ENCODE assay signal across 20 cellular contexts in genomic region chr6:7846971-7847818, GRCh38.
DNase-seq lines count a peak whose midpoint lies in the region; ATAC-seq, FAIRE-seq and TF ChIP-seq lines count a peak whose summit lies in the region.
"Had no signal": no experiment of that assay in that cellular context is flagged by ENCODE, and none has a peak within 500 bp of the region (broad histone marks: within the 10 kb centered on the region; RNA-seq: fewer than 3 reads in every experiment).

No MANE protein-coding gene starts in this region.

- H3K4me1 Mint-ChIP-seq in chondrocyte (ENCODE audit: low read depth) (peaks cover 17% of the 10 kb centered on the region), CD14-positive monocyte (no peaks in the 10 kb centered on the region)
- H3K4me1 Mint-ChIP-seq in activated naive CD4-positive, alpha-beta T cell treated with anti-CD3 and anti-CD28 coated beads for 36 hours (ENCODE audit: low read depth) = no peaks in the 10 kb centered on the region
- H3K4me1 Mint-ChIP-seq: activated CD8-positive, alpha-beta memory T cell treated with anti-CD3 and anti-CD28 coated beads, Interleukin-2, amount 10 ng/mL, durations not matched to agents 7 days and 5 days; activated naive CD8-positive, alpha-beta T cell treated with anti-CD3 and anti-CD28 coated beads for 36 hours; mesothelial cell of epicardium; stimulated activated effector memory CD8-positive, alpha-beta T cell treated with anti-CD3 and anti-CD28 coated beads, Interleukin-12 subunit alpha, Interleukin-12 subunit beta, amount 100 ng/mL, for 72 hours had no signal

- TF ChIP-seq RAD21 in A549 (conservative IDR thresholded peaks at IDR 0.05 in 1 of 2, IDR thresholded peaks at IDR 0.05 in 1 of 2) = no peak

- FAIRE-seq in A549 (lab: Jason Lieb, UNC) = no peak
- FAIRE-seq: GM12878 had no signal

- H3K9me3 ChIP-seq in A549 = peaks cover 9% of the 10 kb centered on the region
- H3K9me3 ChIP-seq in right cardiac atrium (ENCODE audit: control insufficient read depth, low read length) = peaks cover 1% of the 10 kb centered on the region

- DNase-seq in A549 (ENCODE audit: low read depth in 1 of 2, low spot score in 1 of 2) = no peak
- DNase-seq in chondrocyte (ENCODE audit: low spot score) = no peak
- peak in 1 of 3 donors; percentile 73 for DNase-seq in right cardiac atrium
- DNase-seq in activated naive CD4-positive, alpha-beta T cell treated with anti-CD3 and anti-CD28 coated beads for 36 hours = no peak
- DNase-seq in CD14-positive monocyte (ENCODE audit: low spot score) = no peak
- no peak for DNase-seq in midbrain (lab: John Stamatoyannopoulos, UW)
- no peak for DNase-seq in globus pallidus (ENCODE audit: low spot score)
- DNase-seq: activated CD8-positive, alpha-beta memory T cell treated with anti-CD3 and anti-CD28 coated beads, Interleukin-2, amount 10 ng/mL, durations not matched to agents 7 days and 5 days; activated naive CD8-positive, alpha-beta T cell treated with anti-CD3 and anti-CD28 coated beads for 36 hours; DMS153; GOT3; NCI-H1436; NCI-H524 treated with DMSO at 0.1 percent for 48 hours; SHP77 treated with DMSO at 0.1 percent for 48 hours; stimulated activated CD4-positive, alpha-beta T cell treated with anti-CD3 and anti-CD28 coated beads, Interleukin-2, amount 100 ng/mL, for 24 hours had no signal

- no peak overlapping the region; the same call in 2 of the 3 replicates for H3K4me2 ChIP-seq in A549
- peak overlapping the region; percentile 58 for H3K4me2 ChIP-seq in KMS-11

- H3K4me3 ChIP-seq in A549 (no peak overlapping the region), KMS-11 (IDR thresholded peaks at IDR 0.05; ENCODE audit: insufficient read depth, low read depth, low read length) (no peak overlapping the region), right cardiac atrium (ENCODE audit: low read length) (no peak overlapping the region)
- H3K4me3 ChIP-seq: GM12878 had no signal

- H3K27me3 Mint-ChIP-seq in chondrocyte (ENCODE audit: low read depth) (peaks cover 5% of the 10 kb centered on the region), CD14-positive monocyte (ENCODE audit: low read depth in 3 of 3) (no peaks in the 10 kb centered on the region)
- H3K27me3 Mint-ChIP-seq in activated naive CD4-positive, alpha-beta T cell treated with anti-CD3 and anti-CD28 coated beads for 36 hours (ENCODE audit: low read depth) = peaks cover 11% of the 10 kb centered on the region

- H3K4me1 ChIP-seq in A549 (no peaks in the 10 kb centered on the region), KMS-11 (ENCODE audit: low read depth, poor library complexity, severe bottlenecking) (peaks cover 41% of the 10 kb centered on the region), right cardiac atrium (ENCODE audit: control insufficient read depth, insufficient read depth, low read length) (no peaks in the 10 kb centered on the region)
- H3K4me1 ChIP-seq: parathyroid adenoma had no signal

- no peaks in the 10 kb centered on the region for H4K20me1 ChIP-seq in KMS-11 (ENCODE audit: insufficient read depth)

- CTCF ChIA-PET in A549 (lab: Yijun Ruan, JAX) = no interaction called here
- CTCF ChIA-PET in activated naive CD4-positive, alpha-beta T cell treated with anti-CD3 and anti-CD28 coated beads for 36 hours (lab: Charles Lee) = no interaction called here

- no peak for TF ChIP-seq CTCF in A549 (IDR thresholded peaks at IDR 0.05)
- TF ChIP-seq CTCF in KMS-11 (conservative IDR thresholded peaks at IDR 0.05; ENCODE audit: low read depth, low read length) = no peak
- no peak for TF ChIP-seq CTCF in chondrocyte (IDR thresholded peaks at IDR 0.05)
- no peak for TF ChIP-seq CTCF in CD14-positive monocyte (IDR thresholded peaks at IDR 0.05)

- H3K9me3 Mint-ChIP-seq in chondrocyte (ENCODE audit: low read depth) (peaks cover 18% of the 10 kb centered on the region), CD14-positive monocyte (peaks cover 3 to 18% (median 10%) of the 10 kb centered on the region in 7 donors)
- peaks cover 4% of the 10 kb centered on the region for H3K9me3 Mint-ChIP-seq in activated naive CD4-positive, alpha-beta T cell treated with anti-CD3 and anti-CD28 coated beads for 36 hours

- H3K27ac ChIP-seq in A549 (0 out of 6 replicates have a peak overlapping the region, but pooled peaks of 1 of the 2 experiments have one; percentile 13), KMS-11 (peak overlapping the region; percentile 60), right cardiac atrium (ENCODE audit: low read length) (no peak overlapping the region)
- H3K27ac ChIP-seq: parathyroid adenoma had no signal

- TF ChIP-seq POLR2A in A549 (IDR thresholded peaks at IDR 0.05; ENCODE audit: low read length) = no peak

- POLR2A ChIA-PET in A549 (lab: Yijun Ruan, JAX) = no interaction called here

- ATAC-seq in A549 (no peak), right cardiac atrium (peak; percentile 87)
- ATAC-seq: activated CD8-positive, alpha-beta memory T cell treated with anti-CD3 and anti-CD28 coated beads, Interleukin-2, amount 10 ng/mL, durations not matched to agents 7 days and 5 days; GM12878; stimulated activated effector memory CD8-positive, alpha-beta T cell treated with anti-CD3 and anti-CD28 coated beads, Interleukin-12 subunit alpha, Interleukin-12 subunit beta, amount 100 ng/mL, for 72 hours had no signal

- no peak overlapping the region for H3K4me3 Mint-ChIP-seq in chondrocyte (ENCODE audit: unreplicated experiment)
- H3K4me3 Mint-ChIP-seq in activated naive CD4-positive, alpha-beta T cell treated with anti-CD3 and anti-CD28 coated beads for 36 hours = no peak overlapping the region
- H3K4me3 Mint-ChIP-seq in CD14-positive monocyte = no peak overlapping the region
- H3K4me3 Mint-ChIP-seq: activated CD8-positive, alpha-beta memory T cell treated with anti-CD3 and anti-CD28 coated beads, Interleukin-2, amount 10 ng/mL, durations not matched to agents 7 days and 5 days; activated naive CD8-positive, alpha-beta T cell treated with anti-CD3 and anti-CD28 coated beads for 36 hours; mesothelial cell of epicardium; stimulated activated effector memory CD8-positive, alpha-beta T cell treated with anti-CD3 and anti-CD28 coated beads, Interleukin-12 subunit alpha, Interleukin-12 subunit beta, amount 100 ng/mL, for 72 hours had no signal

- 85% methylated on average over 7 of the region's 7 CpGs for WGBS in A549 (ENCODE audit: missing lambda C conversion rate)
- 54% methylated on average over 7 of the region's 7 CpGs for WGBS in right cardiac atrium

- H3K79me2 ChIP-seq in KMS-11 (ENCODE audit: insufficient read depth, low read depth) = no peaks in the 10 kb centered on the region
- H3K79me2 ChIP-seq: parathyroid adenoma had no signal

- H3K36me3 Mint-ChIP-seq in chondrocyte (ENCODE audit: low read depth) (no peaks in the 10 kb centered on the region), CD14-positive monocyte (no peaks in the 10 kb centered on the region)
- no peaks in the 10 kb centered on the region for H3K36me3 Mint-ChIP-seq in activated naive CD4-positive, alpha-beta T cell treated with anti-CD3 and anti-CD28 coated beads for 36 hours (ENCODE audit: low read depth)
- H3K36me3 Mint-ChIP-seq: activated CD8-positive, alpha-beta memory T cell treated with anti-CD3 and anti-CD28 coated beads, Interleukin-2, amount 10 ng/mL, durations not matched to agents 7 days and 5 days; activated naive CD8-positive, alpha-beta T cell treated with anti-CD3 and anti-CD28 coated beads for 36 hours; mesothelial cell of epicardium; stimulated activated effector memory CD8-positive, alpha-beta T cell treated with anti-CD3 and anti-CD28 coated beads, Interleukin-12 subunit alpha, Interleukin-12 subunit beta, amount 100 ng/mL, for 72 hours had no signal

- no peak overlapping the region for H2AFZ ChIP-seq in KMS-11 (ENCODE audit: low read depth)
- H2AFZ ChIP-seq: parathyroid adenoma had no signal

- H3K27ac Mint-ChIP-seq in chondrocyte (ENCODE audit: unreplicated experiment) = peak overlapping the region; percentile 66
- H3K27ac Mint-ChIP-seq in activated naive CD4-positive, alpha-beta T cell treated with anti-CD3 and anti-CD28 coated beads for 36 hours = no peak overlapping the region
- H3K27ac Mint-ChIP-seq in CD14-positive monocyte = no peak overlapping the region
- H3K27ac Mint-ChIP-seq: activated CD8-positive, alpha-beta memory T cell treated with anti-CD3 and anti-CD28 coated beads, Interleukin-2, amount 10 ng/mL, durations not matched to agents 7 days and 5 days; activated naive CD8-positive, alpha-beta T cell treated with anti-CD3 and anti-CD28 coated beads for 36 hours; mesothelial cell of epicardium; stimulated activated effector memory CD8-positive, alpha-beta T cell treated with anti-CD3 and anti-CD28 coated beads, Interleukin-12 subunit alpha, Interleukin-12 subunit beta, amount 100 ng/mL, for 72 hours had no signal

- TF ChIP-seq EP300 in A549 (IDR thresholded peaks at IDR 0.05) = no peak

- H3K27me3 ChIP-seq in KMS-11 (ENCODE audit: insufficient read depth, low read depth) (no peaks in the 10 kb centered on the region), right cardiac atrium (ENCODE audit: control insufficient read depth, insufficient read depth) (no peaks in the 10 kb centered on the region)

- H3K36me3 ChIP-seq in KMS-11 (ENCODE audit: insufficient read depth) = peaks cover 8% of the 10 kb centered on the region; the same call in 1 of the 2 replicates

- H3K9ac ChIP-seq in KMS-11 = no peak overlapping the region
- H3K9ac ChIP-seq: parathyroid adenoma had no signal

- intact Hi-C loops in right cardiac atrium (cut with DNase I) (no loop called here), CD14-positive monocyte (cut with micrococcal nuclease) (no loop called here)
- intact Hi-C loops in activated naive CD4-positive, alpha-beta T cell treated with anti-CD3 and anti-CD28 coated beads for 36 hours (cut with micrococcal nuclease) = no loop called here

TF ChIP-seq in A549, 52 proteins besides CTCF, POLR2A, EP300 and RAD21 (continues in another document):
- TF ChIP-seq BHLHE40 (IDR thresholded peaks at IDR 0.05; ENCODE audit: low read depth, low read length) = no peak
- TF ChIP-seq HOXA7 (CRISPR knock-in tag; IDR thresholded peaks at IDR 0.05) = no peak
- no peak for TF ChIP-seq PHF8 (IDR thresholded peaks at IDR 0.05; ENCODE audit: borderline replicate concordance, low read depth)
- peak; percentile 39; the same call in 1 of the 2 replicates for TF ChIP-seq NFE2L2 (conservative IDR thresholded peaks at IDR 0.05; ENCODE audit: low read length)
- TF ChIP-seq MAX (IDR thresholded peaks at IDR 0.05) = no peak
- no peak for TF ChIP-seq KDM1A (IDR thresholded peaks at IDR 0.05; ENCODE audit: low read depth)
- TF ChIP-seq, protein P1, sequence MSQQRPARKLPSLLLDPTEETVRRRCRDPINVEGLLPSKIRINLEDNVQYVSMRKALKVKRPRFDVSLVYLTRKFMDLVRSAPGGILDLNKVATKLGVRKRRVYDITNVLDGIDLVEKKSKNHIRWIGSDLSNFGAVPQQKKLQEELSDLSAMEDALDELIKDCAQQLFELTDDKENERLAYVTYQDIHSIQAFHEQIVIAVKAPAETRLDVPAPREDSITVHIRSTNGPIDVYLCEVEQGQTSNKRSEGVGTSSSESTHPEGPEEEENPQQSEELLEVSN (IDR thresholded peaks at IDR 0.05; ENCODE audit: borderline replicate concordance, low read depth) = no peak
- TF ChIP-seq HDAC2 (IDR thresholded peaks at IDR 0.05) = no peak

Comparison
In these comparisons a context has a peak if more than half of its experiments do, and no peak if none do; other contexts are left out.
1. ATAC-seq: peak in right cardiac atrium (2 of 2); none in A549 (0 of 2).